10 cellular contexts compared by ENCODE assay signal in genomic region chr1:27418786-27419185, GRCh38. TPM values are rescaled to one million over a fixed set of nuclear protein-coding genes. Genes with fewer than 3 reads are reported as not detected.
DNase-seq lines count a peak whose midpoint lies in the region; ATAC-seq and TF ChIP-seq lines count a peak whose summit lies in the region.
"Had no signal": no experiment of that assay in that cellular context is flagged by ENCODE, and none has a peak within 500 bp of the region (broad histone marks: within the 10 kb centered on the region; RNA-seq: fewer than 3 reads in every experiment).

No MANE protein-coding gene starts in this region.

- H3K27me3 Mint-ChIP-seq in CD14-positive monocyte (ENCODE audit: low read depth in 3 of 3) = no peaks in the 10 kb centered on the region
- no peaks in the 10 kb centered on the region for H3K27me3 Mint-ChIP-seq in naive thymus-derived CD4-positive, alpha-beta T cell

- TF ChIP-seq CTCF in CD14-positive monocyte (IDR thresholded peaks at IDR 0.05) (no peak), breast epithelium (IDR thresholded peaks at IDR 0.05) (no peak)

- POLR2A ChIA-PET in naive thymus-derived CD4-positive, alpha-beta T cell (lab: Charles Lee) = interaction anchor here (1.3 to 1.6 kb wide), 2 partner anchors 9 to 37 kb away, joined by 3 read pairs; no protein-coding TSS in a partner anchor

- ATAC-seq in HG03432 (IDR thresholded peaks at IDR 0.05; ENCODE audit: unreplicated experiment) (peak; percentile 19), GM18867 (IDR thresholded peaks at IDR 0.05; ENCODE audit: unreplicated experiment) (no peak)
- ATAC-seq in naive thymus-derived CD4-positive, alpha-beta T cell = no peak

- H3K4me1 ChIP-seq in breast epithelium = peaks cover 1 to 23% of the 10 kb centered on the region in 2 donors
- peaks cover 9 to 25% of the 10 kb centered on the region in 2 donors for H3K4me1 ChIP-seq in naive thymus-derived CD4-positive, alpha-beta T cell (ENCODE audit: control insufficient read depth in 2 of 2, insufficient read depth in 2 of 2, low read length in 2 of 2)
- H3K4me1 ChIP-seq: HAP-1 had no signal

- H3K27me3 ChIP-seq in breast epithelium = no peaks in the 10 kb centered on the region
- H3K27me3 ChIP-seq in naive thymus-derived CD4-positive, alpha-beta T cell (ENCODE audit: control insufficient read depth in 2 of 2, insufficient read depth in 2 of 2, low read length in 2 of 2) = no peaks in the 10 kb centered on the region

- H3K9me3 Mint-ChIP-seq in CD14-positive monocyte = no peaks in the 10 kb centered on the region
- peaks cover 0 to 2% (median 0%) of the 10 kb centered on the region in 11 donors for H3K9me3 Mint-ChIP-seq in naive thymus-derived CD4-positive, alpha-beta T cell

- no peaks in the 10 kb centered on the region for H3K9me3 ChIP-seq in breast epithelium
- no peaks in the 10 kb centered on the region for H3K9me3 ChIP-seq in naive thymus-derived CD4-positive, alpha-beta T cell (ENCODE audit: control insufficient read depth in 2 of 3, low read length in 3 of 3)
- H3K9me3 ChIP-seq: HAP-1 had no signal

- no peak overlapping the region for H3K4me3 Mint-ChIP-seq in CD14-positive monocyte
- peak overlapping the region in 1 of 10 donors; percentile 64 for H3K4me3 Mint-ChIP-seq in naive thymus-derived CD4-positive, alpha-beta T cell

- no peak overlapping the region for H3K4me3 ChIP-seq in breast epithelium
- no peak overlapping the region for H3K4me3 ChIP-seq in naive thymus-derived CD4-positive, alpha-beta T cell (ENCODE audit: low read length)
- H3K4me3 ChIP-seq: HAP-1 had no signal

- no peak for TF ChIP-seq POLR2A in breast epithelium (IDR thresholded peaks at IDR 0.05)

- DNase-seq in CD14-positive monocyte (ENCODE audit: low spot score) (no peak), breast epithelium (ENCODE audit: low spot score in 2 of 2) (no peak), amniotic stem cell (lab: John Stamatoyannopoulos, UW) (no peak), KG1 (lab: John Stamatoyannopoulos, UW) (no peak), GM19240 (ENCODE audit: insufficient read length, low spot score) (no peak)
- DNase-seq in naive thymus-derived CD4-positive, alpha-beta T cell = no peak
- DNase-seq: DND-41 had no signal

- H3K36me3 Mint-ChIP-seq in CD14-positive monocyte = peaks cover 54 to 70% of the 10 kb centered on the region in 2 donors
- peaks cover 17 to 36% (median 27%) of the 10 kb centered on the region in 5 donors for H3K36me3 Mint-ChIP-seq in naive thymus-derived CD4-positive, alpha-beta T cell

- CTCF ChIA-PET in naive thymus-derived CD4-positive, alpha-beta T cell (lab: Charles Lee) = interaction anchor here (0.7 to 1.4 kb wide), 4 partner anchors 9 to 456 kb away, joined by 3 to 4 read pairs (median 3); no protein-coding TSS in a partner anchor

- peak overlapping the region in 6 of 7 donors; percentile 38 to 85 (median 54) for H3K27ac Mint-ChIP-seq in CD14-positive monocyte
- H3K27ac Mint-ChIP-seq in naive thymus-derived CD4-positive, alpha-beta T cell = peak overlapping the region in 5 of 9 donors; percentile 11 to 84 (median 41)

- H3K27ac ChIP-seq in breast epithelium = peak overlapping the region; percentile 60 to 81
- H3K27ac ChIP-seq in naive thymus-derived CD4-positive, alpha-beta T cell (ENCODE audit: low read depth, low read length) = no peak overlapping the region

- peaks cover 29% of the 10 kb centered on the region for H3K4me1 Mint-ChIP-seq in CD14-positive monocyte
- H3K4me1 Mint-ChIP-seq in naive thymus-derived CD4-positive, alpha-beta T cell = peaks cover 12 to 63% (median 51%) of the 10 kb centered on the region in 7 donors

- H3K36me3 ChIP-seq in breast epithelium = no peaks in the 10 kb centered on the region
- peaks cover 19 to 54% (median 33%) of the 10 kb centered on the region in 3 experiments for H3K36me3 ChIP-seq in naive thymus-derived CD4-positive, alpha-beta T cell (ENCODE audit: control insufficient read depth in 2 of 3, insufficient read depth in 3 of 3, low read length in 3 of 3)

- intact Hi-C loops in CD14-positive monocyte (cut with micrococcal nuclease) (loop anchor here in 1 of 2 donors (5.0 to 10.0 kb wide), 2 partner anchors 186 to 244 kb away; partner anchors contain the start of gene AHDC1), breast epithelium (cut with DNase I; ENCODE audit: low total_unique reads) (no loop called here)
- intact Hi-C loops in naive thymus-derived CD4-positive, alpha-beta T cell (cut with micrococcal nuclease) = loop anchor here in 1 of 2 donors (5.0 kb wide), 1 partner anchor 244 kb away; no protein-coding TSS in a partner anchor

RNA-seq across cellular contexts. Expression of gene GPR3, which starts 26.4 kb away (rescaled TPM):
- polyA plus RNA-seq in CD14-positive monocyte = under 1 TPM in 1 of 2 donors, not detected in 1; 0.26 TPM
- total RNA-seq in breast epithelium = under 1 TPM in 2 of 3 donors, not detected in 1; 0.16 to 0.66 TPM
- under 1 TPM in 3 of 5 experiments, not detected in 2; 0.24 to 0.93 (median 0.45) TPM for total RNA-seq in naive thymus-derived CD4-positive, alpha-beta T cell
- under 1 TPM; 0.09 to 0.13 TPM for polyA plus RNA-seq in naive thymus-derived CD4-positive, alpha-beta T cell

RNA-seq across cellular contexts. Expression of gene CD164L2, which starts 35.7 kb away (rescaled TPM):
- not detected for polyA plus RNA-seq in CD14-positive monocyte
- 1 to 10 TPM in 1 of 3 donors, under 1 TPM in 1, not detected in 1; 0.66 to 5.3 TPM for total RNA-seq in breast epithelium
- under 1 TPM in 1 of 5 experiments, not detected in 4; 0.24 TPM for total RNA-seq in naive thymus-derived CD4-positive, alpha-beta T cell
- polyA plus RNA-seq in naive thymus-derived CD4-positive, alpha-beta T cell = not detected

RNA-seq across cellular contexts. Expression of gene FCN3, which starts 44.2 kb away (rescaled TPM):
- polyA plus RNA-seq in CD14-positive monocyte = not detected
- total RNA-seq in breast epithelium = 10 to 100 TPM in 1 of 3 donors, 1 to 10 TPM in 2; 6.0 to 10.5 (median 7.4) TPM
- not detected for total RNA-seq in naive thymus-derived CD4-positive, alpha-beta T cell
- polyA plus RNA-seq in naive thymus-derived CD4-positive, alpha-beta T cell = not detected

RNA-seq across cellular contexts. Expression of gene MAP3K6, which starts 52.0 kb away (rescaled TPM):
- 1 to 10 TPM; 3.2 to 6.7 TPM for polyA plus RNA-seq in CD14-positive monocyte
- 10 to 100 TPM; 29.4 to 67.5 (median 52.0) TPM for total RNA-seq in breast epithelium
- total RNA-seq in naive thymus-derived CD4-positive, alpha-beta T cell = 10 to 100 TPM; 13.0 to 17.0 (median 15.2) TPM
- 1 to 10 TPM; 5.9 to 6.6 TPM for polyA plus RNA-seq in naive thymus-derived CD4-positive, alpha-beta T cell

Comparison
In these comparisons a context has a peak if more than half of its experiments do, and no peak if none do; other contexts are left out.
1. RNA of gene FCN3, which starts 44.2 kb away (total RNA-seq): 6.0 to 10.5 TPM in breast epithelium; not detected in naive thymus-derived CD4-positive, alpha-beta T cell; every median in the first group is over 4 times any median in the second.